ENCODE assay signal across 1 cellular context in genomic region chr1:203379831-203380230, GRCh38.
TF ChIP-seq lines count a peak whose summit lies in the region.

No MANE protein-coding gene starts in this region.

TF ChIP-seq in IMR-90, 13 proteins besides CTCF, POLR2A, EP300 and RAD21 (continued from another document):
- TF ChIP-seq ELK1 (IDR thresholded peaks at IDR 0.05; ENCODE audit: borderline replicate concordance, low read depth, low read length): no peak
- TF ChIP-seq RCOR1 (IDR thresholded peaks at IDR 0.05; ENCODE audit: insufficient replicate concordance, low read length): no peak
- TF ChIP-seq BHLHE40 (IDR thresholded peaks at IDR 0.05; ENCODE audit: low read depth, low read length): no peak
- no peak for TF ChIP-seq MXI1 (IDR thresholded peaks at IDR 0.05; ENCODE audit: borderline replicate concordance, low read depth, low read length)
- no peak for TF ChIP-seq NFE2L2 (IDR thresholded peaks at IDR 0.05; ENCODE audit: low read depth, low read length)
- no peak for TF ChIP-seq MAFK (IDR thresholded peaks at IDR 0.05; ENCODE audit: low read depth, low read length)
- no peak for TF ChIP-seq FOS (IDR thresholded peaks at IDR 0.05; ENCODE audit: low read depth, low read length)
TF ChIP-seq in IMR-90: peak in this region for 0.
